In the genomic region with DNA sequence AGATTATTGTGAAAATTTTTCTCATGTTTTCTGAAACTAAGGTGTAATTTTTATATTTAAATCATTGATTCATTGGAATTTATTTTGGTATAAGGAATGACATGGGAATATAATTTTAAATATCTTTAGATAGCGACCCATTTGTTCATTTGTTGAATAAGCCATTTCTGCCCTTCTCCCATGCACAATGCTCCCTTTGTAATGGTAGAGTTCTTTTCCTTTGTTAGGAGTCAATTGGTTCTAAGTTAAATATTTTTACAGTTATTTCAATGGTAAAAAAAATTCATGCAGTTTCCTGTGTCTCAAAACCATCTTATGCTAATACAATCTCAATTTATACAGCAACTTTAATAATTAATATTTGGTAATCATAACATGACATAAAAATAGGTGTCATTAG, we compare ENCODE assay signal across 28 cellular contexts.
"Had no signal": no experiment of that assay in that cellular context is flagged by ENCODE, and none has a peak within 500 bp of the region (broad histone marks: within the 10 kb centered on the region; RNA-seq: fewer than 3 reads in every experiment).

No MANE protein-coding gene starts in this region.

- H3K4me1 ChIP-seq: ascending aorta had no signal

- H3K9me3 ChIP-seq: ascending aorta had no signal

- H3K27ac ChIP-seq: ascending aorta, cardiac muscle cell, VCaP had no signal

- H3K36me3 ChIP-seq: ascending aorta, cardiac muscle cell had no signal

- H3K27me3 ChIP-seq: ascending aorta, cardiac muscle cell had no signal

- H3K4me3 ChIP-seq: ascending aorta, cardiac muscle cell had no signal

- DNase-seq: activated B cell treated with CpG ODN at 0.5 μM for 24 hours; activated CD4-positive, alpha-beta memory T cell treated with anti-CD3 and anti-CD28 coated beads for 36 hours; activated CD4-positive, alpha-beta T cell treated with anti-CD3 and anti-CD28 coated beads for 4 hours; activated CD4-positive, alpha-beta T cell treated with anti-CD3 and anti-CD28 coated beads, Interleukin-2, amount 10 ng/mL, durations not matched to agents 24 days and 14 days; activated CD4-positive, alpha-beta T cell treated with anti-CD3 and anti-CD28 coated beads, Interleukin-2, amount 50 U/mL, for 1 hour; activated CD4-positive, alpha-beta T cell treated with anti-CD3 and anti-CD28 coated beads, Interleukin-2, amount 50 U/mL, for 4 hours; activated CD4-positive, CD25-positive, alpha-beta regulatory T cell treated with anti-CD3 and anti-CD28 coated beads, Interleukin-2, amount 50 U/mL, for 72 hours; activated CD8-positive, alpha-beta memory T cell treated with anti-CD3 and anti-CD28 coated beads, Interleukin-2, amount 10 ng/mL, durations not matched to agents 7 days and 5 days; activated CD8-positive, alpha-beta memory T cell treated with anti-CD3 and anti-CD28 coated beads, Interleukin-2, amount 50 U/mL, for 48 hours; activated CD8-positive, alpha-beta T cell treated with anti-CD3 and anti-CD28 coated beads for 36 hours; activated effector memory CD4-positive, alpha-beta T cell treated with Interleukin-2 at 50 U/mL for 16 hours; activated gamma-delta T cell; activated naive CD4-positive, alpha-beta T cell treated with anti-CD3 and anti-CD28 coated beads, Interleukin-2, amount 10 ng/mL, durations not matched to agents 7 days and 5 days; activated naive CD4-positive, alpha-beta T cell treated with Interleukin-2 at 50 U/mL for 16 hours; activated naive CD8-positive, alpha-beta T cell treated with anti-CD3 and anti-CD28 coated beads, Interleukin-2, amount 10 ng/mL, durations not matched to agents 7 days and 5 days; activated naive CD8-positive, alpha-beta T cell treated with anti-CD3 and anti-CD28 coated beads, Interleukin-2, amount 50 U/mL, for 24 hours; activated T-cell treated with anti-CD3 and anti-CD28 coated beads, Interleukin-2, amount 50 U/mL, for 24 hours; activated T-cell treated with anti-CD3 and anti-CD28 coated beads, Interleukin-2, amount 50 U/mL, for 48 hours; amygdala; anterior cingulate cortex; caudate nucleus; cerebellar nuclear complex; T-helper 1 cell; T-helper 2 cell; T-helper 9 cell had no signal
